8 cellular contexts compared by ENCODE assay signal in genomic region chrX:41335590-41336331, GRCh38. TPM values are rescaled to one million over a fixed set of nuclear protein-coding genes. Genes with fewer than 3 reads are reported as not detected.
DNase-seq lines count a peak whose midpoint lies in the region; ATAC-seq lines count a peak whose summit lies in the region.

No MANE protein-coding gene starts in this region.

- H3K36me3 Mint-ChIP-seq in activated naive CD4-positive, alpha-beta T cell treated with anti-CD3 and anti-CD28 coated beads, Interleukin-2, amount 50 U/mL, for 72 hours: peaks cover 33 to 55% of the 10 kb centered on the region in 2 donors

- H3K4me3 ChIP-seq in iPS-18c (ENCODE audit: insufficient read depth, low read depth, low read length): peak overlapping the region; percentile 78
- peak overlapping the region; percentile 89 to 99 (median 97) for H3K4me3 ChIP-seq in subcutaneous abdominal adipose tissue (ENCODE audit: low read depth in 1 of 5, low read length in 5 of 5)

- peak overlapping the region; percentile 100 for H3K27ac ChIP-seq in subcutaneous abdominal adipose tissue (ENCODE audit: low read depth, low read length)

- peaks cover 16 to 26% (median 23%) of the 10 kb centered on the region in 5 donors for H3K36me3 ChIP-seq in subcutaneous abdominal adipose tissue (ENCODE audit: control insufficient read depth in 5 of 5, insufficient read depth in 5 of 5, low read length in 5 of 5)

- H3K9ac ChIP-seq in subcutaneous abdominal adipose tissue (ENCODE audit: low read length in 5 of 5): peak overlapping the region; percentile 80 to 98 (median 94)

- peaks cover 7 to 72% (median 61%) of the 10 kb centered on the region in 5 donors for H3K4me1 ChIP-seq in subcutaneous abdominal adipose tissue (ENCODE audit: control insufficient read depth in 5 of 5, insufficient read depth in 5 of 5, low read length in 5 of 5)

- peak; percentile 24 for DNase-seq in activated CD4-positive, alpha-beta T cell treated with anti-CD3 and anti-CD28 coated beads for 48 hours
- DNase-seq in activated CD4-positive, alpha-beta T cell treated with anti-CD3 and anti-CD28 coated beads for 1 hour: no peak
- DNase-seq in activated naive CD4-positive, alpha-beta T cell treated with anti-CD3 and anti-CD28 coated beads, Interleukin-2, amount 50 U/mL, for 72 hours (ENCODE audit: low spot score in 2 of 2): no peak
- no peak for DNase-seq in NCI-H1417 treated with DMSO at 0.1 percent for 48 hours (lab: John Stamatoyannopoulos, UW)

- no peaks in the 10 kb centered on the region for H3K9me3 Mint-ChIP-seq in activated naive CD4-positive, alpha-beta T cell treated with anti-CD3 and anti-CD28 coated beads, Interleukin-2, amount 50 U/mL, for 72 hours

- H3K27me3 ChIP-seq in subcutaneous abdominal adipose tissue (ENCODE audit: control insufficient read depth in 5 of 5, insufficient read depth in 4 of 5, low read length in 5 of 5): no peaks in the 10 kb centered on the region

- no peak for ATAC-seq in activated naive CD4-positive, alpha-beta T cell treated with anti-CD3 and anti-CD28 coated beads, Interleukin-2, amount 50 U/mL, for 72 hours
- ATAC-seq in GM18858 (IDR thresholded peaks at IDR 0.05; ENCODE audit: unreplicated experiment): no peak
- ATAC-seq in HG03045 (IDR thresholded peaks at IDR 0.05; ENCODE audit: unreplicated experiment): no peak

- H3K9me3 ChIP-seq in iPS-18c (ENCODE audit: control insufficient read depth, insufficient read depth, low read length) (peaks cover 2% of the 10 kb centered on the region), subcutaneous abdominal adipose tissue (ENCODE audit: control insufficient read depth in 5 of 5, low read length in 5 of 5) (no peaks in the 10 kb centered on the region)

- H3K27ac Mint-ChIP-seq in activated naive CD4-positive, alpha-beta T cell treated with anti-CD3 and anti-CD28 coated beads, Interleukin-2, amount 50 U/mL, for 72 hours: peak overlapping the region; percentile 100

RNA-seq across cellular contexts. Expression of gene DDX3X, which starts 1.8 kb away (rescaled TPM):
- 100 to 1,000 TPM; 248 to 259 TPM for total RNA-seq in activated naive CD4-positive, alpha-beta T cell treated with anti-CD3 and anti-CD28 coated beads, Interleukin-2, amount 50 U/mL, for 72 hours
